In genomic region chr12:25322351-25322750, GRCh38 we compare ENCODE assay signal across 18 cellular contexts.
DNase-seq lines count a peak whose midpoint lies in the region; ATAC-seq and TF ChIP-seq lines count a peak whose summit lies in the region.
"Had no signal": no experiment of that assay in that cellular context is flagged by ENCODE, and none has a peak within 500 bp of the region (broad histone marks: within the 10 kb centered on the region; RNA-seq: fewer than 3 reads in every experiment).

No MANE protein-coding gene starts in this region.

- no peaks in the 10 kb centered on the region for H3K27me3 ChIP-seq in BLaER1
- peaks cover 4% of the 10 kb centered on the region for H3K27me3 ChIP-seq in DND-41 (ENCODE audit: insufficient read depth, low read length, poor library complexity)
- H3K27me3 ChIP-seq in uterus = no peaks in the 10 kb centered on the region
- H3K27me3 ChIP-seq: BE2C, gastroesophageal sphincter, upper lobe of right lung had no signal

- peaks cover 4% of the 10 kb centered on the region for H3K27me3 Mint-ChIP-seq in activated CD4-positive, alpha-beta memory T cell treated with anti-CD3 and anti-CD28 coated beads, Interleukin-2, amount 10 ng/mL, durations not matched to agents 7 days and 5 days
- no peaks in the 10 kb centered on the region for H3K27me3 Mint-ChIP-seq in mesothelial cell of epicardium (ENCODE audit: low read depth)

- ATAC-seq in DND-41 (ENCODE audit: insufficient read depth, low read depth) (peak; percentile 81), GM18870 (IDR thresholded peaks at IDR 0.05; ENCODE audit: unreplicated experiment) (no peak)
- ATAC-seq: gastroesophageal sphincter, upper lobe of right lung had no signal

- DNase-seq in DND-41 = no peak
- no peak for DNase-seq in activated CD4-positive, alpha-beta memory T cell treated with anti-CD3 and anti-CD28 coated beads, Interleukin-2, amount 10 ng/mL, durations not matched to agents 7 days and 5 days
- no peak for DNase-seq in mesothelial cell of epicardium (ENCODE audit: low spot score in 2 of 2, unreplicated experiment in 2 of 2)
- DNase-seq in NCI-H2029 (lab: John Stamatoyannopoulos, UW) = no peak
- no peak for DNase-seq in uterus
- DNase-seq: amygdala; BE2C; NCI-H1092 treated with DMSO at 0.1 percent for 48 hours; NCI-H345; nucleus accumbens; SHP77 treated with DMSO at 0.1 percent for 48 hours; stimulated activated CD4-positive, alpha-beta T cell treated with anti-CD3 and anti-CD28 coated beads, Interleukin-4, amount 100 ng/mL, for 1 hour; upper lobe of right lung had no signal

- no peak for TF ChIP-seq POLR2A in uterus (IDR thresholded peaks at IDR 0.05)

- H4K20me1 ChIP-seq in BLaER1 (no peaks in the 10 kb centered on the region), DND-41 (ENCODE audit: insufficient read depth, low read length) (no peaks in the 10 kb centered on the region)

- CTCF ChIA-PET in activated CD4-positive, alpha-beta memory T cell treated with anti-CD3 and anti-CD28 coated beads, Interleukin-2, amount 10 ng/mL, durations not matched to agents 7 days and 5 days (lab: Charles Lee) = no interaction called here

- no peaks in the 10 kb centered on the region for H3K9me3 Mint-ChIP-seq in activated CD4-positive, alpha-beta memory T cell treated with anti-CD3 and anti-CD28 coated beads, Interleukin-2, amount 10 ng/mL, durations not matched to agents 7 days and 5 days
- no peaks in the 10 kb centered on the region for H3K9me3 Mint-ChIP-seq in mesothelial cell of epicardium

- POLR2A ChIA-PET in activated CD4-positive, alpha-beta memory T cell treated with anti-CD3 and anti-CD28 coated beads, Interleukin-2, amount 10 ng/mL, durations not matched to agents 7 days and 5 days (lab: Charles Lee) = no interaction called here

- intact Hi-C loops in uterus (cut with DNase I; ENCODE audit: low total_unique reads) = no loop called here

- H3K4me3 ChIP-seq in BLaER1 (no peak overlapping the region), DND-41 (ENCODE audit: low read depth in 1 of 2, low read length in 2 of 2) (no peak overlapping the region), uterus (no peak overlapping the region)
- H3K4me3 ChIP-seq: gastroesophageal sphincter, lung, upper lobe of right lung had no signal

- no peak for TF ChIP-seq CTCF in DND-41 (IDR thresholded peaks at IDR 0.05; ENCODE audit: borderline replicate concordance, extremely low read depth, low read length, poor library complexity, severe bottlenecking)
- TF ChIP-seq CTCF in mesothelial cell of epicardium (IDR thresholded peaks at IDR 0.05; ENCODE audit: unreplicated experiment) = no peak
- no peak for TF ChIP-seq CTCF in uterus (IDR thresholded peaks at IDR 0.05)

- H3K36me3 Mint-ChIP-seq in activated CD4-positive, alpha-beta memory T cell treated with anti-CD3 and anti-CD28 coated beads, Interleukin-2, amount 10 ng/mL, durations not matched to agents 7 days and 5 days (ENCODE audit: low read depth) = peaks cover 2% of the 10 kb centered on the region
- no peaks in the 10 kb centered on the region for H3K36me3 Mint-ChIP-seq in mesothelial cell of epicardium

- H3K9me3 ChIP-seq in BLaER1 (no peaks in the 10 kb centered on the region), DND-41 (ENCODE audit: insufficient read depth, low read length, severe bottlenecking) (no peaks in the 10 kb centered on the region), uterus (no peaks in the 10 kb centered on the region)
- H3K9me3 ChIP-seq: BE2C, gastroesophageal sphincter, upper lobe of right lung had no signal

- H3K27ac ChIP-seq in BLaER1 (peak overlapping the region; percentile 7; the same call in 1 of the 2 replicates), DND-41 (ENCODE audit: low read length) (no peak overlapping the region), uterus (no peak overlapping the region)
- H3K27ac ChIP-seq: epithelial cell of prostate, gastroesophageal sphincter, upper lobe of right lung had no signal

- peak overlapping the region; percentile 62 for H3K4me3 Mint-ChIP-seq in activated CD4-positive, alpha-beta memory T cell treated with anti-CD3 and anti-CD28 coated beads, Interleukin-2, amount 10 ng/mL, durations not matched to agents 7 days and 5 days
- H3K4me3 Mint-ChIP-seq in mesothelial cell of epicardium = no peak overlapping the region

- H2AFZ ChIP-seq in DND-41 (ENCODE audit: low read depth, low read length) = peak overlapping the region; percentile 33; the same call in 1 of the 2 replicates

- H3K9ac ChIP-seq in BLaER1 = no peak overlapping the region
- no peak overlapping the region for H3K9ac ChIP-seq in DND-41 (ENCODE audit: low read depth, low read length)

- no peaks in the 10 kb centered on the region for H3K36me3 ChIP-seq in BLaER1
- H3K36me3 ChIP-seq in DND-41 (ENCODE audit: insufficient read depth, low read length) = no peaks in the 10 kb centered on the region
- no peaks in the 10 kb centered on the region for H3K36me3 ChIP-seq in uterus
- H3K36me3 ChIP-seq: BE2C, gastroesophageal sphincter, upper lobe of right lung had no signal

- H3K4me2 ChIP-seq in BLaER1 = peak overlapping the region; percentile 70
- no peak overlapping the region for H3K4me2 ChIP-seq in DND-41 (ENCODE audit: insufficient read depth, low read length)

- H3K27ac Mint-ChIP-seq in activated CD4-positive, alpha-beta memory T cell treated with anti-CD3 and anti-CD28 coated beads, Interleukin-2, amount 10 ng/mL, durations not matched to agents 7 days and 5 days = peak overlapping the region; percentile 65
- H3K27ac Mint-ChIP-seq in mesothelial cell of epicardium = peak overlapping the region; percentile 75

- H3K4me1 ChIP-seq in BLaER1 (peaks cover 69% of the 10 kb centered on the region), DND-41 (ENCODE audit: insufficient read depth, low read length) (no peaks in the 10 kb centered on the region; the same call in 1 of the 2 replicates), uterus (no peaks in the 10 kb centered on the region)
- H3K4me1 ChIP-seq: BE2C, gastroesophageal sphincter, upper lobe of right lung had no signal

- no peaks in the 10 kb centered on the region for H3K79me2 ChIP-seq in DND-41 (ENCODE audit: insufficient read depth, low read length)

- peaks cover 44% of the 10 kb centered on the region for H3K4me1 Mint-ChIP-seq in activated CD4-positive, alpha-beta memory T cell treated with anti-CD3 and anti-CD28 coated beads, Interleukin-2, amount 10 ng/mL, durations not matched to agents 7 days and 5 days
- peaks cover 57% of the 10 kb centered on the region for H3K4me1 Mint-ChIP-seq in mesothelial cell of epicardium
